Comparison of ENCODE assay signal across 28 cellular contexts in the genomic region with DNA sequence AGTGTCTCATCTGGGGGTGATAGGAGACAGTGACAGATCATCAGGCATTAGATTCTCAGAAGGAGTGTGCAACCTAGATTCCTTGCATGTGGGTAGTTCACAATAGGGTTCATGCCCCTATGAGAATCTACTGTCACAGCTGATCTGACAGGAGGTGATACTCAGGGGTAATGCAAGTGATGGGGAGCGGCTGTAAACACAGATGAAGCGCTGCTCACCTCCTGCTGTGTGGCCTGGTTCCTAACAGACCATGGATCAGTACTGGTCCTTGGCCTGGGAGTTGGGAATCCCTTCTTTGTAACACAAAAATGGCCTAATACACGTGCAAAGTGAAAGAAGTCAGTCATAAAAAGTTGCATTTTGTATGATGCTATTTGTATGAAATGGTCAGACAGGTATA.
"Had no signal": no experiment of that assay in that cellular context is flagged by ENCODE, and none has a peak within 500 bp of the region (broad histone marks: within the 10 kb centered on the region; RNA-seq: fewer than 3 reads in every experiment).

No MANE protein-coding gene starts in this region.

- DNase-seq: stimulated activated CD4-positive, alpha-beta T cell treated with anti-CD3 and anti-CD28 coated beads, Interleukin-2, amount 100 ng/mL, for 48 hours; stimulated activated CD4-positive, alpha-beta T cell treated with anti-CD3 and anti-CD28 coated beads, Interleukin-4, amount 100 ng/mL, for 1 hour; stimulated activated CD4-positive, alpha-beta T cell treated with anti-CD3 and anti-CD28 coated beads, Interleukin-4, amount 100 ng/mL, for 24 hours; stimulated activated CD4-positive, alpha-beta T cell treated with anti-CD3 and anti-CD28 coated beads, Interleukin-4, amount 100 ng/mL, for 4 hours; stimulated activated CD8-positive, alpha-beta memory T cell treated with anti-CD3 and anti-CD28 coated beads, Interleukin-4, amount 100 ng/mL, for 48 hours; stimulated activated naive B cell treated with anti-CD40 and anti-IgM and Interleukin-4, amounts not matched to agents 10 μg/mL and 1 μg/mL and 100 μg/mL, for 72 hours; stimulated activated naive CD4-positive, alpha-beta T cell; stimulated activated naive CD4-positive, alpha-beta T cell treated with Interleukin-2 at 50 U/mL for 16 hours; stimulated activated naive CD8-positive, alpha-beta T cell treated with anti-CD3 and anti-CD28 coated beads, Interleukin-15, amount 100 ng/mL, for 72 hours; stimulated activated naive CD8-positive, alpha-beta T cell treated with anti-CD3 and anti-CD28 coated beads, Interleukin-15, Interleukin-2, amounts not matched to agents 100 U/mL and 50 U/mL, for 24 hours; stomach; substantia nigra; testis; thyroid gland; tibial artery; transverse colon; trophoblast cell; upper lobe of left lung; upper lobe of right lung; uterus had no signal

- H3K27me3 ChIP-seq: stomach, suprapubic skin, testis, thyroid gland, tibial artery, tibial nerve, transverse colon, upper lobe of left lung, upper lobe of right lung, uterus, vagina had no signal

- H3K4me1 ChIP-seq: stomach, suprapubic skin, testis, thyroid gland, tibial artery, tibial nerve, transverse colon, upper lobe of left lung, upper lobe of right lung, uterus, vagina had no signal

- H3K4me3 ChIP-seq: stomach, suprapubic skin, testis, thoracic aorta, thyroid gland, tibial artery, tibial nerve, transverse colon, upper lobe of left lung, upper lobe of right lung, uterus, vagina had no signal

- H3K36me3 ChIP-seq: stomach, suprapubic skin, thoracic aorta, thyroid gland, tibial artery, tibial nerve, transverse colon, upper lobe of left lung, upper lobe of right lung, uterus, vagina had no signal

- ATAC-seq: stimulated activated effector memory CD8-positive, alpha-beta T cell treated with anti-CD3 and anti-CD28 coated beads, Interleukin-12 subunit alpha, Interleukin-12 subunit beta, amount 100 ng/mL, for 72 hours; stimulated activated memory B cell treated with anti-CD40 and anti-IgM and Interleukin-4, amounts not matched to agents 10 μg/mL and 1 μg/mL and 100 μg/mL, for 72 hours; stimulated activated naive B cell treated with anti-CD40 and anti-IgM and Interleukin-4, amounts not matched to agents 10 μg/mL and 1 μg/mL and 100 μg/mL, for 72 hours; stimulated activated naive CD8-positive, alpha-beta T cell treated with anti-CD3 and anti-CD28 coated beads, Interleukin-15, amount 100 ng/mL, for 72 hours; stimulated activated naive CD8-positive, alpha-beta T cell treated with anti-CD3 and anti-CD28 coated beads, Interleukin-15, Interleukin-2, amounts not matched to agents 100 U/mL and 50 U/mL, for 24 hours; upper lobe of right lung had no signal

- H3K4me1 Mint-ChIP-seq: stimulated activated effector memory CD8-positive, alpha-beta T cell treated with anti-CD3 and anti-CD28 coated beads, Interleukin-12 subunit alpha, Interleukin-12 subunit beta, amount 100 ng/mL, for 72 hours; stimulated activated memory B cell treated with anti-CD40 and anti-IgM and Interleukin-4, amounts not matched to agents 10 μg/mL and 1 μg/mL and 100 μg/mL, for 72 hours; stimulated activated naive B cell treated with anti-CD40 and anti-IgM and Interleukin-4, amounts not matched to agents 10 μg/mL and 1 μg/mL and 100 μg/mL, for 72 hours; stimulated activated naive CD8-positive, alpha-beta T cell treated with anti-CD3 and anti-CD28 coated beads, Interleukin-15, amount 100 ng/mL, for 72 hours had no signal

- H3K27ac ChIP-seq: stomach, suprapubic skin, testis, thoracic aorta, thyroid gland, tibial artery, tibial nerve, transverse colon, upper lobe of left lung, upper lobe of right lung, uterus, vagina had no signal

- H3K36me3 Mint-ChIP-seq: stimulated activated effector memory CD8-positive, alpha-beta T cell treated with anti-CD3 and anti-CD28 coated beads, Interleukin-12 subunit alpha, Interleukin-12 subunit beta, amount 100 ng/mL, for 72 hours; stimulated activated memory B cell treated with anti-CD40 and anti-IgM and Interleukin-4, amounts not matched to agents 10 μg/mL and 1 μg/mL and 100 μg/mL, for 72 hours; stimulated activated naive B cell treated with anti-CD40 and anti-IgM and Interleukin-4, amounts not matched to agents 10 μg/mL and 1 μg/mL and 100 μg/mL, for 72 hours; type B pancreatic cell had no signal

- H3K4me3 Mint-ChIP-seq: stimulated activated effector memory CD8-positive, alpha-beta T cell treated with anti-CD3 and anti-CD28 coated beads, Interleukin-12 subunit alpha, Interleukin-12 subunit beta, amount 100 ng/mL, for 72 hours; stimulated activated memory B cell treated with anti-CD40 and anti-IgM and Interleukin-4, amounts not matched to agents 10 μg/mL and 1 μg/mL and 100 μg/mL, for 72 hours; stimulated activated naive B cell treated with anti-CD40 and anti-IgM and Interleukin-4, amounts not matched to agents 10 μg/mL and 1 μg/mL and 100 μg/mL, for 72 hours; stimulated activated naive CD8-positive, alpha-beta T cell treated with anti-CD3 and anti-CD28 coated beads, Interleukin-15, amount 100 ng/mL, for 72 hours; stimulated activated naive CD8-positive, alpha-beta T cell treated with anti-CD3 and anti-CD28 coated beads, Interleukin-15, Interleukin-2, amounts not matched to agents 100 ng/mL and 50 ng/mL, for 24 hours; type B pancreatic cell had no signal

- H3K9me3 ChIP-seq: suprapubic skin, testis, thoracic aorta, thyroid gland, tibial artery, tibial nerve, upper lobe of left lung, upper lobe of right lung, uterus, vagina had no signal

- H3K27me3 Mint-ChIP-seq: stimulated activated memory B cell treated with anti-CD40 and anti-IgM and Interleukin-4, amounts not matched to agents 10 μg/mL and 1 μg/mL and 100 μg/mL, for 72 hours; stimulated activated naive B cell treated with anti-CD40 and anti-IgM and Interleukin-4, amounts not matched to agents 10 μg/mL and 1 μg/mL and 100 μg/mL, for 72 hours; stimulated activated naive CD8-positive, alpha-beta T cell treated with anti-CD3 and anti-CD28 coated beads, Interleukin-15, amount 100 ng/mL, for 72 hours; stimulated activated naive CD8-positive, alpha-beta T cell treated with anti-CD3 and anti-CD28 coated beads, Interleukin-15, Interleukin-2, amounts not matched to agents 100 ng/mL and 50 ng/mL, for 24 hours; type B pancreatic cell had no signal

- H3K27ac Mint-ChIP-seq: stimulated activated effector memory CD8-positive, alpha-beta T cell treated with anti-CD3 and anti-CD28 coated beads, Interleukin-12 subunit alpha, Interleukin-12 subunit beta, amount 100 ng/mL, for 72 hours; stimulated activated memory B cell treated with anti-CD40 and anti-IgM and Interleukin-4, amounts not matched to agents 10 μg/mL and 1 μg/mL and 100 μg/mL, for 72 hours; stimulated activated naive B cell treated with anti-CD40 and anti-IgM and Interleukin-4, amounts not matched to agents 10 μg/mL and 1 μg/mL and 100 μg/mL, for 72 hours; stimulated activated naive CD8-positive, alpha-beta T cell treated with anti-CD3 and anti-CD28 coated beads, Interleukin-15, amount 100 ng/mL, for 72 hours; stimulated activated naive CD8-positive, alpha-beta T cell treated with anti-CD3 and anti-CD28 coated beads, Interleukin-15, Interleukin-2, amounts not matched to agents 100 ng/mL and 50 ng/mL, for 24 hours; type B pancreatic cell had no signal
